1 cellular context compared by ENCODE assay signal in the genomic region with DNA sequence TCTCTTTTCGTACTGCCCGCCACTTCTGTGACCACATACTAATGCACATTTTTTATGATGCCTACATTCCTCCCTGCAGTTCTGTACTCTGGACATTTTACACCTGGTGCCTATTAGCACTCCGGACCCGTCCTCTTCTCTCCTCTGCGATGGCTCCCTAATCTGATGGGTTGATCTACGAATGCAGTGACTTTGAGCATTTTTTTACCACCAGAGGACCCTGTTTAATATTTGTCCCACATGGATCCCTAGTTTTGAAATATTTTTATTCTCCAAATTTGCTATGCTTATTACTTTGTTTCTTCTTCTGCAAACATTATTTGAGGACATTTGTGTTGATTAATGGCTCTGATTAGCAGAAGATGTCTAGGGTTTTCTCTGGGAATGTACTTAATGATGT.
TF ChIP-seq lines count a peak whose summit lies in the region.

No MANE protein-coding gene starts in this region.

TF ChIP-seq in HepG2, 621 proteins besides CTCF, POLR2A, EP300 and RAD21:
- no peak for TF ChIP-seq ZNF350 (CRISPR knock-in tag; IDR thresholded peaks at IDR 0.05; ENCODE audit: borderline replicate concordance, low read depth)
- TF ChIP-seq KDM1A (CRISPR knock-in tag; IDR thresholded peaks at IDR 0.05): no peak
- TF ChIP-seq SALL2 (CRISPR knock-in tag; IDR thresholded peaks at IDR 0.05): no peak
- no peak for TF ChIP-seq FOXA1 (IDR thresholded peaks at IDR 0.05)
- no peak for TF ChIP-seq FOXA1 (CRISPR knock-in tag; IDR thresholded peaks at IDR 0.05)
- TF ChIP-seq ZNF17 (CRISPR knock-in tag; IDR thresholded peaks at IDR 0.05): no peak
- no peak for TF ChIP-seq ZNF788 (CRISPR knock-in tag; IDR thresholded peaks at IDR 0.05; ENCODE audit: borderline replicate concordance)
- TF ChIP-seq MBD4 (IDR thresholded peaks at IDR 0.05; ENCODE audit: borderline replicate concordance, low read length): no peak
- TF ChIP-seq ARNT2 (CRISPR knock-in tag; IDR thresholded peaks at IDR 0.05; ENCODE audit: low read depth): no peak
- TF ChIP-seq PATZ1 (CRISPR knock-in tag; IDR thresholded peaks at IDR 0.05): no peak
- no peak for TF ChIP-seq ZNF512B (CRISPR knock-in tag; IDR thresholded peaks at IDR 0.05; ENCODE audit: borderline replicate concordance)
